ENCODE assay signal across 8 cellular contexts in the genomic region with DNA sequence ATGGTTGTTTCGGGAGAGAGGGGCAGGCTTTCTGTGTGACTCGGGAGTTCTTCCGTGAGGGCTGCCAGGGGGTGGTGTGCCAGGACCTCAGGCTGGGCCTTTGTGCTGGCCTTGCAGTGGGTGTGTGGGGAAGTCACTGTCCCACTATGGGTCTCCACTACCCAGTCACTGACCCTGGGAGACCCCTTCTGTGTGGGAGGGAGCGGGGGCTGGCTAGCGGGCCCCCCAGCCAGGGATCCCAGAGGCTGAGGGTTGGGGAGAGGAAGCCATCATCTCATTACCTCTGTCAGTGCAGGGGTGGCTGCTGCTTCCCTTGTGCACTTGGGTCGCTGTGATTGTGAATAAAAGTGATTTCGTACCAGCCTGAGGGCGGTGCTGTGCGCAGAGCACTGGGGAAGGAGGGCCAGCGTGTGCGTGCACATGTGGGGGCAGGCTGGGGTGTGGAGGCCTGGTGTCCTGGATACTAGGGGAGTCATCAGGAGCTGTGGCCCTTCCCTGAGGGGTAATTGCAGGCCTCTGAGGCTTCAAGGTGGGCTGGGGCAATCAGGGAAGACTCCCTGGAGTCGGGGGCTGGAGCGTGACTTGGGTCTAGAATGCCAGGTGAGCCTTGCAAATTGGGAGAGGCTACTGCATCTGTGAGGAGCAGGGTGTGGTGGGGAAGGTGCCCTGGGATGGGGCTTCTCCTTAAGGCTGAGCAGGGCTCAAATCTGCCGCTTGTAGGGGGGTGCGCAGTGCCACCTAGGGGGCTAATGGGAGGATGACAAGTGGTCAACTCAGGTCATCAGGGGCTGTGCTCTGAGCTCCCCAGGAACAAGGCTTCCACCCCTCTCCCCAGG.
DNase-seq lines count a peak whose midpoint lies in the region; ATAC-seq, FAIRE-seq and TF ChIP-seq lines count a peak whose summit lies in the region.

No MANE protein-coding gene starts in this region.

- H3K27me3 ChIP-seq in DND-41 (ENCODE audit: insufficient read depth, low read length, poor library complexity) (no peaks in the 10 kb centered on the region), small intestine (ENCODE audit: control insufficient read depth in 2 of 2, insufficient read depth in 2 of 2, low read length in 2 of 2) (no peaks in the 10 kb centered on the region)

- H4K20me1 ChIP-seq in DND-41 (ENCODE audit: insufficient read depth, low read length): peaks cover 9% of the 10 kb centered on the region

- H3K27ac ChIP-seq in DND-41 (ENCODE audit: low read length) (no peak overlapping the region), small intestine (ENCODE audit: low read depth in 1 of 2, low read length in 1 of 2) (no peak overlapping the region)

- FAIRE-seq in small intestine (lab: Jason Lieb, UNC): no peak

- peak; percentile 85 for ATAC-seq in DND-41 (ENCODE audit: insufficient read depth, low read depth)
- peak; percentile 66 for ATAC-seq in GM21576 (IDR thresholded peaks at IDR 0.05; ENCODE audit: unreplicated experiment)

- H3K9me3 ChIP-seq in DND-41 (ENCODE audit: insufficient read depth, low read length, severe bottlenecking) (no peaks in the 10 kb centered on the region), small intestine (ENCODE audit: control insufficient read depth, low read depth) (no peaks in the 10 kb centered on the region)

- WGBS in small intestine, 3 donors: 82 to 87% (median 86%) methylated on average over 15 of the region's 15 CpGs

- DNase-seq in DND-41 (peak; percentile 56), NCI-H460 (ENCODE audit: extremely low read depth, low read depth) (peak; percentile 39), activated T-cell treated with anti-CD3 and anti-CD28 coated beads for 48 hours (ENCODE audit: low read depth) (peak; percentile 30), glomerular visceral epithelial cell (ENCODE audit: extremely low spot score) (peak; percentile 55), small intestine (peak; percentile 48), NCI-H226 (no peak), NK-92 (lab: John Stamatoyannopoulos, UW; ENCODE audit: unreplicated experiment) (no peak)

- no peak overlapping the region for H3K4me3 ChIP-seq in DND-41 (ENCODE audit: low read depth in 1 of 2, low read length in 2 of 2)
- H3K4me3 ChIP-seq in small intestine (ENCODE audit: low read depth in 1 of 2, low read length in 2 of 2): no peak overlapping the region

- no peak overlapping the region for H3K4me2 ChIP-seq in DND-41 (ENCODE audit: insufficient read depth, low read length)

- H3K79me2 ChIP-seq in DND-41 (ENCODE audit: insufficient read depth, low read length): no peaks in the 10 kb centered on the region

- TF ChIP-seq CTCF in DND-41 (IDR thresholded peaks at IDR 0.05; ENCODE audit: borderline replicate concordance, extremely low read depth, low read length, poor library complexity, severe bottlenecking): peak; percentile 82

- H3K4me1 ChIP-seq in DND-41 (ENCODE audit: insufficient read depth, low read length) (no peaks in the 10 kb centered on the region), small intestine (ENCODE audit: control insufficient read depth in 2 of 2, insufficient read depth in 1 of 2, low read depth in 1 of 2, low read length in 1 of 2) (peaks cover 0 to 3% of the 10 kb centered on the region in 2 donors)

- H2AFZ ChIP-seq in DND-41 (ENCODE audit: low read depth, low read length): no peak overlapping the region

- no peak overlapping the region for H3K9ac ChIP-seq in DND-41 (ENCODE audit: low read depth, low read length)

- no peaks in the 10 kb centered on the region for H3K36me3 ChIP-seq in DND-41 (ENCODE audit: insufficient read depth, low read length)
- H3K36me3 ChIP-seq in small intestine (ENCODE audit: control insufficient read depth in 2 of 2, insufficient read depth in 2 of 2, low read length in 2 of 2): no peaks in the 10 kb centered on the region

Comparison
In these comparisons a context has a peak if more than half of its experiments do, and no peak if none do; other contexts are left out.
1. DNase-seq: peak in DND-41 (single experiment), NCI-H460 (single experiment), activated T-cell treated with anti-CD3 and anti-CD28 coated beads for 48 hours (single experiment), glomerular visceral epithelial cell (single experiment) and small intestine (single experiment); none in NCI-H226 (single experiment) and NK-92 (single experiment).